Comparison of ENCODE assay signal across 19 cellular contexts in genomic region chr2:113103958-113104627, GRCh38. TPM values are rescaled to one million over a fixed set of nuclear protein-coding genes. Genes with fewer than 3 reads are reported as not detected.
DNase-seq lines count a peak whose midpoint lies in the region; ATAC-seq, FAIRE-seq and TF ChIP-seq lines count a peak whose summit lies in the region.
"Had no signal": no experiment of that assay in that cellular context is flagged by ENCODE, and none has a peak within 500 bp of the region (broad histone marks: within the 10 kb centered on the region; RNA-seq: fewer than 3 reads in every experiment).

No MANE protein-coding gene starts in this region.

- H3K9me1 ChIP-seq in K562 (ENCODE audit: control insufficient read depth, insufficient read depth, low read length): no peaks in the 10 kb centered on the region

- no peaks in the 10 kb centered on the region for H3K9me3 ChIP-seq in K562 (replicated peaks; ENCODE audit: control insufficient read depth, insufficient read depth, low read depth, low read length)
- H3K9me3 ChIP-seq: thyroid gland had no signal

- no peaks in the 10 kb centered on the region for H3K79me2 ChIP-seq in K562 (ENCODE audit: control insufficient read depth, insufficient read depth, low read length)

- peaks cover 25% of the 10 kb centered on the region for H3K4me1 Mint-ChIP-seq in T-helper 2 cell treated with Interferon-gamma antibody and Interleukin-4, amounts not matched to agents 5 μg/mL and 100 μg/mL, for 36 hours (ENCODE audit: low read depth)

- peak overlapping the region; percentile 64 for H3K27ac Mint-ChIP-seq in T-helper 2 cell treated with Interferon-gamma antibody and Interleukin-4, amounts not matched to agents 5 μg/mL and 100 μg/mL, for 36 hours
- H3K27ac Mint-ChIP-seq: H9 had no signal

- H3K4me3 Mint-ChIP-seq in T-helper 2 cell treated with Interferon-gamma antibody and Interleukin-4, amounts not matched to agents 5 μg/mL and 100 μg/mL, for 36 hours: no peak overlapping the region
- H3K4me3 Mint-ChIP-seq: H9 had no signal

- H3K4me2 ChIP-seq in K562 (ENCODE audit: insufficient read depth, low read length): no peak overlapping the region

- peaks cover 27% of the 10 kb centered on the region for H3K9me3 Mint-ChIP-seq in T-helper 2 cell treated with Interferon-gamma antibody and Interleukin-4, amounts not matched to agents 5 μg/mL and 100 μg/mL, for 36 hours

- no peaks in the 10 kb centered on the region for H3K36me3 ChIP-seq in K562 (ENCODE audit: control insufficient read depth, insufficient read depth, low read length)
- H3K36me3 ChIP-seq: gastroesophageal sphincter, thyroid gland had no signal

- no peak for TF ChIP-seq CTCF in K562 (IDR thresholded peaks at IDR 0.05 in 2 of 3, conservative IDR thresholded peaks at IDR 0.05 in 1 of 3; ENCODE audit: insufficient read depth in 2 of 3, low read depth in 1 of 3, low read length in 3 of 3)

- no peak overlapping the region for H3K9ac ChIP-seq in K562 (ENCODE audit: insufficient read depth in 1 of 2, low read depth in 2 of 2, low read length in 2 of 2)

- DNase-seq in Daoy (ENCODE audit: low read depth) (peak; percentile 35), K562 (ENCODE audit: extremely low read depth in 1 of 4, low spot score in 3 of 4) (no peak), HEK293T (ENCODE audit: extremely low spot score) (no peak)
- DNase-seq in T-helper 2 cell treated with Interferon-gamma antibody and Interleukin-4, amounts not matched to agents 5 μg/mL and 100 μg/mL, for 36 hours (ENCODE audit: low spot score): peak; percentile 68
- peak; percentile 17 for DNase-seq in stimulated activated CD4-positive, alpha-beta T cell treated with anti-CD3 and anti-CD28 coated beads, Interleukin-4, amount 100 ng/mL, for 1 hour
- DNase-seq: activated gamma-delta T cell treated with Interleukin-2 at 50 U/mL for 16 hours, H9, IMR-90, midbrain, NCI-H446 treated with DMSO at 0.1 percent for 48 hours, thyroid gland had no signal

- H3K4me1 ChIP-seq in K562 (replicated peaks in 1 of 2; ENCODE audit: control insufficient read depth in 2 of 2, insufficient read depth in 2 of 2, low read length in 2 of 2): no peaks in the 10 kb centered on the region; a peak in 1 of 5 replicates
- H3K4me1 ChIP-seq: gastroesophageal sphincter, thyroid gland had no signal

- H3K36me3 Mint-ChIP-seq in T-helper 2 cell treated with Interferon-gamma antibody and Interleukin-4, amounts not matched to agents 5 μg/mL and 100 μg/mL, for 36 hours (ENCODE audit: low read depth): peaks cover 13% of the 10 kb centered on the region

- intact Hi-C loops in K562 (cut with micrococcal nuclease): no loop called here

- peaks cover 11 to 26% of the 10 kb centered on the region in 2 experiments for H3K27me3 ChIP-seq in K562 (ENCODE audit: control insufficient read depth in 2 of 2, insufficient read depth in 2 of 2, low read length in 2 of 2)
- H3K27me3 ChIP-seq: gastroesophageal sphincter, thyroid gland had no signal

- TF ChIP-seq EP300 in K562 (IDR thresholded peaks at IDR 0.05; ENCODE audit: low read length): no peak

- H3K27me3 Mint-ChIP-seq in T-helper 2 cell treated with Interferon-gamma antibody and Interleukin-4, amounts not matched to agents 5 μg/mL and 100 μg/mL, for 36 hours (ENCODE audit: low read depth): no peaks in the 10 kb centered on the region

- ATAC-seq in K562 (no peak), GM19397 (IDR thresholded peaks at IDR 0.05; ENCODE audit: unreplicated experiment) (no peak), HG03139 (IDR thresholded peaks at IDR 0.05; ENCODE audit: unreplicated experiment) (no peak)
- ATAC-seq: gastroesophageal sphincter, SK-N-SH treated with all-trans-retinoic acid at 6 μM for 48 hours had no signal

- no peaks in the 10 kb centered on the region for H4K20me1 ChIP-seq in K562 (replicated peaks; ENCODE audit: control insufficient read depth, insufficient read depth, low read length)

- CTCF ChIA-PET in K562 (lab: Yijun Ruan, JAX; ENCODE audit: low intra/inter-chr PET ratio) (no interaction called here), HEK293T (lab: Yijun Ruan, JAX) (no interaction called here)

- no peak overlapping the region for H3K4me3 ChIP-seq in K562
- H3K4me3 ChIP-seq: gastroesophageal sphincter, thyroid gland had no signal

- H3K27ac ChIP-seq in K562 (ENCODE audit: extremely low read depth, low read depth, low read length): no peak overlapping the region
- H3K27ac ChIP-seq: C4-2B, gastroesophageal sphincter, thyroid gland had no signal

- TF ChIP-seq RAD21 in K562 (CRISPR knock-in tag; conservative IDR thresholded peaks at IDR 0.05 in 1 of 2, IDR thresholded peaks at IDR 0.05 in 1 of 2): no peak

- no peak overlapping the region for H2AFZ ChIP-seq in K562 (ENCODE audit: low read depth, low read length)

- in situ Hi-C loops in K562 (cut with MboI): no loop called here

- POLR2A ChIA-PET in K562 (lab: Yijun Ruan, JAX): interaction anchor here (1.2 to 1.7 kb wide), 2 partner anchors 9 to 18 kb away, joined by 5 read pairs; no protein-coding TSS in a partner anchor
- POLR2A ChIA-PET in HEK293T (lab: Yijun Ruan, JAX): interaction anchor here (1.1 kb wide), 2 partner anchors 14 to 519 kb away, joined by 3 read pairs; no protein-coding TSS in a partner anchor

- TF ChIP-seq POLR2A in K562 (conservative IDR thresholded peaks at IDR 0.05): no peak

- no TSS peak for BruUV-seq in K562 (replicated peaks; lab: Mats Ljungman, UMichigan)

- no peak for FAIRE-seq in K562 (lab: Jason Lieb, UNC)
- FAIRE-seq: GM12891 had no signal

- 0% methylated on average over 3 of the region's 3 CpGs for WGBS in K562 (ENCODE audit: insufficient coverage, low coverage, missing lambda C conversion rate)

RNA-seq across cellular contexts. Expression of gene IL1RN, which starts 23.3 kb away (rescaled TPM):
- total RNA-seq in Daoy (2014; rRNA removed; shearing (Covaris generic)): not detected in 2 replicates
- not detected in 2 replicates for total RNA-seq in K562 (2011; cell fraction: chromatin; rRNA removed; ENCODE audit: low replicate concordance)
- total RNA-seq in K562 (2011; cell fraction: nucleolus; rRNA removed): not detected in 2 replicates
- not detected in 2 replicates for total RNA-seq in K562 (2011; cell fraction: nucleoplasm; rRNA removed)
- total RNA-seq in K562 (2014; rRNA removed) (not detected in 2 replicates), K562 (2014; rRNA removed; fragmentation: Illumina TruSeq; extraction: Trizol) (not detected in 2 replicates), K562 (2015; rRNA removed; fragmentation: Illumina TruSeq; extraction: Trizol) (not detected in 2 replicates), K562 (2021) (not detected in 2 replicates)
- polyA plus RNA-seq in K562 (2011; rRNA removed) (0.13 TPM in 1 of 2 replicates, not detected in the other), K562 (2014; fragmentation: Illumina TruSeq; extraction: Trizol) (not detected in 2 replicates), K562 (2014; fragmentation: Nextera tagmentation; extraction: Ambion mirVana) (not detected), K562 (2014; rRNA removed) (not detected in 2 replicates)
- 0.12 TPM in 1 of 2 replicates, not detected in the other for polyA plus RNA-seq in K562 (2011; cell fraction: cytosol; rRNA removed)
- not detected in 2 replicates for polyA plus RNA-seq in K562 (2011; cell fraction: nucleus; rRNA removed)
- 0.13 and 0.26 TPM in 2 replicates for polyA plus RNA-seq in K562 (2012)
- not detected in 2 replicates for polyA minus RNA-seq in K562 (2011; rRNA and poly(A)+ RNA removed)
- not detected in 2 replicates for polyA minus RNA-seq in K562 (2011; cell fraction: cytosol; rRNA and poly(A)+ RNA removed)
- polyA minus RNA-seq in K562 (2011; cell fraction: nucleus; rRNA and poly(A)+ RNA removed): not detected in 2 replicates
- total RNA-seq: H9, IMR-90, osteoblast had no signal
- polyA plus RNA-seq: IMR-90 had no signal

RNA-seq across cellular contexts. Expression of gene IL1F10, which starts 36.3 kb away (rescaled TPM):
- total RNA-seq in Daoy (2014; rRNA removed; shearing (Covaris generic)): not detected in 2 replicates
- total RNA-seq in K562 (2011; cell fraction: chromatin; rRNA removed; ENCODE audit: low replicate concordance): not detected in 2 replicates
- not detected in 2 replicates for total RNA-seq in K562 (2011; cell fraction: nucleolus; rRNA removed)
- not detected in 2 replicates for total RNA-seq in K562 (2011; cell fraction: nucleoplasm; rRNA removed)
- not detected in 2 replicates for total RNA-seq in K562 (2014; rRNA removed)
- not detected in 2 replicates for total RNA-seq in K562 (2014; rRNA removed; fragmentation: Illumina TruSeq; extraction: Trizol)
- total RNA-seq in K562 (2015; rRNA removed; fragmentation: Illumina TruSeq; extraction: Trizol): not detected in 2 replicates
- total RNA-seq in K562 (2021): not detected in 2 replicates
- polyA plus RNA-seq in K562 (2011; rRNA removed): not detected in 2 replicates
- not detected in 2 replicates for polyA plus RNA-seq in K562 (2011; cell fraction: cytosol; rRNA removed)
- not detected in 2 replicates for polyA plus RNA-seq in K562 (2011; cell fraction: nucleus; rRNA removed)
- not detected in 2 replicates for polyA plus RNA-seq in K562 (2012)
- not detected in 2 replicates for polyA plus RNA-seq in K562 (2014; fragmentation: Illumina TruSeq; extraction: Trizol)
- polyA plus RNA-seq in K562 (2014; fragmentation: Nextera tagmentation; extraction: Ambion mirVana): not detected
- not detected in 2 replicates for polyA plus RNA-seq in K562 (2014; rRNA removed)
- not detected in 2 replicates for polyA minus RNA-seq in K562 (2011; rRNA and poly(A)+ RNA removed)
- polyA minus RNA-seq in K562 (2011; cell fraction: cytosol; rRNA and poly(A)+ RNA removed): not detected in 2 replicates
- polyA minus RNA-seq in K562 (2011; cell fraction: nucleus; rRNA and poly(A)+ RNA removed): not detected in 2 replicates
- total RNA-seq: cardiac septum, gastroesophageal sphincter, H9, IMR-90, osteoblast, thyroid gland had no signal
- polyA plus RNA-seq: IMR-90 had no signal

RNA-seq across cellular contexts. Expression of gene IL36RN, which starts 45.1 kb away (rescaled TPM):
- total RNA-seq in Daoy (2014; rRNA removed; shearing (Covaris generic)): not detected in 2 replicates
- total RNA-seq in K562 (2011; cell fraction: chromatin; rRNA removed; ENCODE audit: low replicate concordance): not detected in 2 replicates
- not detected in 2 replicates for total RNA-seq in K562 (2011; cell fraction: nucleolus; rRNA removed)
- not detected in 2 replicates for total RNA-seq in K562 (2011; cell fraction: nucleoplasm; rRNA removed)
- total RNA-seq in K562 (2014; rRNA removed) (not detected in 2 replicates), K562 (2014; rRNA removed; fragmentation: Illumina TruSeq; extraction: Trizol) (not detected in 2 replicates), K562 (2015; rRNA removed; fragmentation: Illumina TruSeq; extraction: Trizol) (not detected in 2 replicates), K562 (2021) (not detected in 2 replicates)
- polyA plus RNA-seq in K562 (2011; rRNA removed) (not detected in 2 replicates), K562 (2014; fragmentation: Illumina TruSeq; extraction: Trizol) (not detected in 2 replicates), K562 (2014; fragmentation: Nextera tagmentation; extraction: Ambion mirVana) (not detected), K562 (2014; rRNA removed) (not detected in 2 replicates)
- not detected in 2 replicates for polyA plus RNA-seq in K562 (2011; cell fraction: cytosol; rRNA removed)
- polyA plus RNA-seq in K562 (2011; cell fraction: nucleus; rRNA removed): not detected in 2 replicates
- polyA plus RNA-seq in K562 (2012): not detected in 2 replicates
- not detected in 2 replicates for polyA minus RNA-seq in K562 (2011; rRNA and poly(A)+ RNA removed)
- polyA minus RNA-seq in K562 (2011; cell fraction: cytosol; rRNA and poly(A)+ RNA removed): not detected in 2 replicates
- not detected in 2 replicates for polyA minus RNA-seq in K562 (2011; cell fraction: nucleus; rRNA and poly(A)+ RNA removed)
- total RNA-seq: cardiac septum, H9, IMR-90, osteoblast, thyroid gland had no signal
- polyA plus RNA-seq: IMR-90 had no signal

RNA-seq across cellular contexts. Expression of gene IL36B, which starts 51.4 kb away (rescaled TPM):
- not detected in 2 replicates for total RNA-seq in Daoy (2014; rRNA removed; shearing (Covaris generic))
- not detected in 2 replicates for total RNA-seq in K562 (2011; cell fraction: chromatin; rRNA removed; ENCODE audit: low replicate concordance)
- not detected in 2 replicates for total RNA-seq in K562 (2011; cell fraction: nucleolus; rRNA removed)
- not detected in 2 replicates for total RNA-seq in K562 (2011; cell fraction: nucleoplasm; rRNA removed)
- total RNA-seq in K562 (2014; rRNA removed): not detected in 2 replicates
- not detected in 2 replicates for total RNA-seq in K562 (2014; rRNA removed; fragmentation: Illumina TruSeq; extraction: Trizol)
- not detected in 2 replicates for total RNA-seq in K562 (2015; rRNA removed; fragmentation: Illumina TruSeq; extraction: Trizol)
- not detected in 2 replicates for total RNA-seq in K562 (2021)
- polyA plus RNA-seq in K562 (2011; rRNA removed): not detected in 2 replicates
- 0.09 TPM in 1 of 2 replicates, not detected in the other for polyA plus RNA-seq in K562 (2011; cell fraction: cytosol; rRNA removed)
- polyA plus RNA-seq in K562 (2011; cell fraction: nucleus; rRNA removed): not detected in 2 replicates
- not detected in 2 replicates for polyA plus RNA-seq in K562 (2012)
- polyA plus RNA-seq in K562 (2014; fragmentation: Illumina TruSeq; extraction: Trizol): not detected in 2 replicates
- not detected for polyA plus RNA-seq in K562 (2014; fragmentation: Nextera tagmentation; extraction: Ambion mirVana)
- polyA plus RNA-seq in K562 (2014; rRNA removed): not detected in 2 replicates
- polyA minus RNA-seq in K562 (2011; rRNA and poly(A)+ RNA removed): not detected in 2 replicates
- polyA minus RNA-seq in K562 (2011; cell fraction: cytosol; rRNA and poly(A)+ RNA removed): not detected in 2 replicates
- not detected in 2 replicates for polyA minus RNA-seq in K562 (2011; cell fraction: nucleus; rRNA and poly(A)+ RNA removed)
- total RNA-seq: cardiac septum, gastroesophageal sphincter, H9, IMR-90, osteoblast, thyroid gland had no signal
- polyA plus RNA-seq: IMR-90 had no signal

Comparison
In these comparisons a context has a peak if more than half of its experiments do, and no peak if none do; other contexts are left out.
1. DNase-seq: peak in Daoy (single experiment), T-helper 2 cell treated with Interferon-gamma antibody and Interleukin-4, amounts not matched to agents 5 μg/mL and 100 μg/mL, for 36 hours (single experiment) and stimulated activated CD4-positive, alpha-beta T cell treated with anti-CD3 and anti-CD28 coated beads, Interleukin-4, amount 100 ng/mL, for 1 hour (single experiment); none in K562 (0 of 4) and HEK293T (single experiment).